25 cellular contexts compared by ENCODE assay signal in genomic region chr12:7985802-7986418, GRCh38.
"Had no signal": no experiment of that assay in that cellular context is flagged by ENCODE, and none has a peak within 500 bp of the region (broad histone marks: within the 10 kb centered on the region; RNA-seq: fewer than 3 reads in every experiment).

No MANE protein-coding gene starts in this region.

- H3K27me3 ChIP-seq: gastrocnemius medialis, sigmoid colon, testis, tibial artery, upper lobe of right lung, uterus had no signal

- FAIRE-seq: colon, keratinocyte had no signal

- DNase-seq: effector CD8-positive, alpha-beta T cell; endodermal cell; foreskin fibroblast; gastrocnemius medialis; head of caudate nucleus; natural killer cell; sigmoid colon; stimulated activated CD4-positive, alpha-beta T cell treated with anti-CD3 and anti-CD28 coated beads, Interleukin-2, amount 100 ng/mL, for 24 hours; stimulated activated CD4-positive, alpha-beta T cell treated with anti-CD3 and anti-CD28 coated beads, Interleukin-4, amount 100 ng/mL, for 24 hours; stimulated activated naive CD4-positive, alpha-beta T cell treated with Interleukin-2 at 50 U/mL for 16 hours; substantia nigra; testis; tibial artery; upper lobe of right lung; uterus had no signal

- H3K9me3 ChIP-seq: gastrocnemius medialis, sigmoid colon, testis, tibial artery, upper lobe of right lung, uterus had no signal

- H3K27ac ChIP-seq: epithelial cell of prostate, gastrocnemius medialis, parathyroid adenoma, sigmoid colon, testis, tibial artery, upper lobe of right lung, uterus had no signal

- H3K4me1 ChIP-seq: gastrocnemius medialis, parathyroid adenoma, sigmoid colon, testis, tibial artery, uterus had no signal

- H3K79me2 ChIP-seq: parathyroid adenoma had no signal

- H3K27ac Mint-ChIP-seq: endodermal cell, memory B cell, natural killer cell, progenitor cell of endocrine pancreas had no signal

- H3K36me3 ChIP-seq: gastrocnemius medialis, sigmoid colon, tibial artery, upper lobe of right lung, uterus had no signal

- H2AFZ ChIP-seq: parathyroid adenoma had no signal

- H3K4me3 ChIP-seq: gastrocnemius medialis, lung, sigmoid colon, testis, tibial artery, upper lobe of right lung, uterus had no signal

- H3K9ac ChIP-seq: parathyroid adenoma had no signal

- H3K36me3 Mint-ChIP-seq: memory B cell, natural killer cell had no signal

- H3K4me3 Mint-ChIP-seq: endodermal cell; memory B cell; natural killer cell; stimulated activated effector memory CD8-positive, alpha-beta T cell treated with anti-CD3 and anti-CD28 coated beads, Interleukin-12 subunit alpha, Interleukin-12 subunit beta, amount 100 ng/mL, for 72 hours had no signal

- H3K27me3 Mint-ChIP-seq: memory B cell, progenitor cell of endocrine pancreas had no signal

- H3K9me3 Mint-ChIP-seq: endodermal cell; memory B cell; natural killer cell; stimulated activated effector memory CD8-positive, alpha-beta T cell treated with anti-CD3 and anti-CD28 coated beads, Interleukin-12 subunit alpha, Interleukin-12 subunit beta, amount 100 ng/mL, for 72 hours had no signal

- ATAC-seq: esophagus mucosa; gastrocnemius medialis; left lobe of liver; natural killer cell; stimulated activated effector memory CD8-positive, alpha-beta T cell treated with anti-CD3 and anti-CD28 coated beads, Interleukin-12 subunit alpha, Interleukin-12 subunit beta, amount 100 ng/mL, for 72 hours had no signal
